In the genomic region with DNA sequence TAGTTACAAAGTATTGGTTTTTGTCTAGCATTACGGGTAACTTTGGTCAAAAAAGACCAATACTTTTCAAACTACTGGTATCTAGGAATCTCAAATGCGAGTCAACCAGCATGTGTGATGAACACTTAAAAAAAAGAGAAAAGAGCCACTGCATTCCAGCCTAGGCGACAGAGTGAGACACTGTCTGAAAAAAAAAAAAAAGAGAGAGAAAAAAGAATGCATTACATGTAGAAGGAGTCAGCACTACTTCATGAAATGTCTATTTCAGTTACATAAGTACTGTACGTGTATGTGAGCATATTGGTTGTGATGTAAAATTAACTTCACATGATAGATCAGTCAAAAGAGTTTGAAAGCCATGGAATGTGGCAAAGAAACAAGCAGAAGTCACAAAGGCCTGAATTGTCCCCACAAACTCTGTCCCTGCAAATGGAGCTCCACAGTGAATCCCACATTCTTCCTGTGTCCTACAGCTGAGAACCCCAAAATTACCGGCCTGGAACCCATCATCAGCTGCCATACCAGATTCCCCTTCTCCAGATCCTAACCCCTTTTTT, we compare ENCODE assay signal across 8 cellular contexts. TPM values are rescaled to one million over a fixed set of nuclear protein-coding genes. Genes with fewer than 3 reads are reported as not detected.
DNase-seq lines count a peak whose midpoint lies in the region; ATAC-seq and TF ChIP-seq lines count a peak whose summit lies in the region.

No MANE protein-coding gene starts in this region.

- TSS peak; percentile 19 for BruUV-seq in MCF 10A (replicated peaks; lab: Mats Ljungman, UMichigan)

- H3K4me3 ChIP-seq in right atrium auricular region (peak overlapping the region in 1 of 2 donors; percentile 86), mesodermal cell (ENCODE audit: extremely low read depth, insufficient read depth, low read length, poor library complexity, severe bottlenecking) (peak overlapping the region; percentile 63), vagina (peak overlapping the region; percentile 87 to 97), adrenal gland (peak overlapping the region in 1 of 4 donors; percentile 67)

- intact Hi-C loops in left cardiac atrium (cut with DNase I), result no loop called here
- intact Hi-C loops in MCF 10A (cut with micrococcal nuclease), result loop anchor here (5.0 kb wide), 1 partner anchor 37 kb away; a partner anchor contains a TSS
- intact Hi-C loops in vagina (cut with DNase I), result no loop called here
- intact Hi-C loops in adrenal gland (cut with DNase I), result no loop called here

- CTCF ChIA-PET in MCF 10A (lab: Yijun Ruan, JAX), result interaction anchor here (0.8 to 6.0 kb wide), 3 partner anchors 20 to 686 kb away, joined by 3 to 37 read pairs (median 7); a partner anchor contains a TSS

- DNase-seq in right atrium auricular region (ENCODE audit: low spot score), result no peak
- no peak for DNase-seq in left cardiac atrium
- no peak for DNase-seq in MCF 10A (ENCODE audit: unreplicated experiment)
- no peak for DNase-seq in vagina (ENCODE audit: extremely low spot score in 2 of 2)
- DNase-seq in NCI-H1930 (lab: John Stamatoyannopoulos, UW), result no peak
- DNase-seq in adrenal gland, result no peak
- DNase-seq in activated CD4-positive, alpha-beta T cell treated with anti-CD3 and anti-CD28 coated beads for 4 hours, result no peak

- H3K9me3 ChIP-seq in right atrium auricular region (no peaks in the 10 kb centered on the region), mesodermal cell (ENCODE audit: control insufficient read depth, low read length) (no peaks in the 10 kb centered on the region), vagina (no peaks in the 10 kb centered on the region), adrenal gland (replicated peaks in 1 of 3) (no peaks in the 10 kb centered on the region)

- no peaks in the 10 kb centered on the region for H3K9me3 Mint-ChIP-seq in MCF 10A (ENCODE audit: unreplicated experiment)

- H3K4me1 ChIP-seq in right atrium auricular region (peaks cover 0 to 33% of the 10 kb centered on the region in 2 donors), mesodermal cell (ENCODE audit: control insufficient read depth, insufficient read depth, low read length, poor library complexity, severe bottlenecking) (peaks cover 23% of the 10 kb centered on the region), vagina (peaks cover 41% of the 10 kb centered on the region), adrenal gland (replicated peaks in 1 of 2) (peaks cover 3 to 23% of the 10 kb centered on the region in 2 donors)

- no peaks in the 10 kb centered on the region for H3K27me3 ChIP-seq in right atrium auricular region
- H3K27me3 ChIP-seq in vagina, result no peaks in the 10 kb centered on the region
- H3K27me3 ChIP-seq in adrenal gland, result no peaks in the 10 kb centered on the region

- no peak for TF ChIP-seq CTCF in right atrium auricular region (IDR thresholded peaks at IDR 0.05)
- TF ChIP-seq CTCF in MCF 10A (IDR thresholded peaks at IDR 0.05; ENCODE audit: unreplicated experiment), result no peak
- TF ChIP-seq CTCF in vagina (IDR thresholded peaks at IDR 0.05), result no peak
- no peak for TF ChIP-seq CTCF in adrenal gland (IDR thresholded peaks at IDR 0.05)

- H3K27ac ChIP-seq in right atrium auricular region (peak overlapping the region; percentile 85 to 87), mesodermal cell (ENCODE audit: low read depth, low read length, severe bottlenecking) (no peak overlapping the region), vagina (peak overlapping the region; percentile 89), adrenal gland (peak overlapping the region in 2 of 5 donors; percentile 66 to 83)

- H3K36me3 Mint-ChIP-seq in MCF 10A (ENCODE audit: insufficient read depth, unreplicated experiment), result no peaks in the 10 kb centered on the region

- POLR2A ChIA-PET in MCF 10A (lab: Yijun Ruan, JAX), result interaction anchor here (0.6 to 3.1 kb wide), 2 partner anchors 14 to 38 kb away, joined by 3 to 23 read pairs; a partner anchor contains a TSS

- peaks cover 35% of the 10 kb centered on the region for H3K4me1 Mint-ChIP-seq in MCF 10A (ENCODE audit: insufficient read depth, unreplicated experiment)

- WGBS in mesodermal cell (ENCODE audit: insufficient coverage in 2 of 2), 2 experiments, result 78 to 92% methylated on average over 3 to 4 of the region's 5 CpGs
- 64 to 68% (median 65%) methylated on average over 5 of the region's 5 CpGs for WGBS in adrenal gland, 4 donors

- TF ChIP-seq POLR2A in vagina (IDR thresholded peaks at IDR 0.05) (no peak), adrenal gland (IDR thresholded peaks at IDR 0.05) (no peak)

- ATAC-seq in left cardiac atrium, result no peak

- no peaks in the 10 kb centered on the region for H3K27me3 Mint-ChIP-seq in MCF 10A (ENCODE audit: insufficient read depth, unreplicated experiment)

- peak overlapping the region; percentile 72 for H3K4me3 Mint-ChIP-seq in MCF 10A (ENCODE audit: unreplicated experiment)

- no peaks in the 10 kb centered on the region for H3K36me3 ChIP-seq in right atrium auricular region
- no peaks in the 10 kb centered on the region for H3K36me3 ChIP-seq in mesodermal cell (ENCODE audit: control insufficient read depth, insufficient read depth, low read length)
- no peaks in the 10 kb centered on the region for H3K36me3 ChIP-seq in vagina
- H3K36me3 ChIP-seq in adrenal gland (replicated peaks in 1 of 2), result no peaks in the 10 kb centered on the region

- H3K27ac Mint-ChIP-seq in MCF 10A (ENCODE audit: low read depth, unreplicated experiment), result no peak overlapping the region

RNA-seq across cellular contexts. Expression of a gene that starts 1.6 kb away (rescaled TPM):
- total RNA-seq in right atrium auricular region, result 10 to 100 TPM in 1 of 2 donors, 1 to 10 TPM in 1; 6.5 to 10.6 TPM
- 10 to 100 TPM; 10.6 to 11.1 TPM for total RNA-seq in left cardiac atrium
- total RNA-seq in MCF 10A (2022), result 8.4 and 9.3 TPM in 2 replicates
- polyA plus RNA-seq in mesodermal cell (2013, experiment 1 of 2), result 16.8 TPM
- polyA plus RNA-seq in mesodermal cell (2013, experiment 2 of 2), result 14.2 TPM
- total RNA-seq in vagina, result 21.1 TPM
- 10 to 100 TPM in 7 of 8 donors, 1 to 10 TPM in 1; 8.6 to 19.3 (median 14.7) TPM for total RNA-seq in adrenal gland
- 1 to 10 TPM; 2.7 to 6.2 (median 3.6) TPM for polyA plus RNA-seq in adrenal gland

RNA-seq across cellular contexts. Expression of a gene that starts 7.8 kb away (rescaled TPM):
- total RNA-seq in right atrium auricular region, result not detected
- not detected for total RNA-seq in left cardiac atrium
- total RNA-seq in MCF 10A (2022), result not detected in 2 replicates
- polyA plus RNA-seq in mesodermal cell (2013, experiment 1 of 2), result not detected
- not detected for polyA plus RNA-seq in mesodermal cell (2013, experiment 2 of 2)
- not detected for total RNA-seq in vagina
- not detected for total RNA-seq in adrenal gland
- under 1 TPM in 2 of 3 donors, not detected in 1; 0.03 to 0.09 TPM for polyA plus RNA-seq in adrenal gland

RNA-seq across cellular contexts. Expression of a gene that starts 37.8 kb away (rescaled TPM):
- total RNA-seq in right atrium auricular region, result 100 to 1,000 TPM; 102 to 119 TPM
- 100 to 1,000 TPM in 1 of 2 donors, 10 to 100 TPM in 1; 80.6 to 109 TPM for total RNA-seq in left cardiac atrium
- total RNA-seq in MCF 10A (2022), result 269 and 340 TPM in 2 replicates
- polyA plus RNA-seq in mesodermal cell (2013, experiment 1 of 2), result 143 TPM
- 166 TPM for polyA plus RNA-seq in mesodermal cell (2013, experiment 2 of 2)
- total RNA-seq in vagina, result 74.4 TPM
- total RNA-seq in adrenal gland, result 100 to 1,000 TPM in 6 of 8 donors, 10 to 100 TPM in 2; 87.0 to 227 (median 119) TPM
- polyA plus RNA-seq in adrenal gland, result 100 to 1,000 TPM in 2 of 3 donors, 10 to 100 TPM in 1; 91.4 to 316 (median 163) TPM
